Comparison of ENCODE assay signal across 9 cellular contexts in genomic region chr20:25090492-25091429, GRCh38. TPM values are rescaled to one million over a fixed set of nuclear protein-coding genes. Genes with fewer than 3 reads are reported as not detected.
DNase-seq lines count a peak whose midpoint lies in the region; ATAC-seq and TF ChIP-seq lines count a peak whose summit lies in the region.
"Had no signal": no experiment of that assay in that cellular context is flagged by ENCODE, and none has a peak within 500 bp of the region (broad histone marks: within the 10 kb centered on the region; RNA-seq: fewer than 3 reads in every experiment).

No MANE protein-coding gene starts in this region.

- no peak overlapping the region for H3K27ac Mint-ChIP-seq in activated T-cell treated with anti-CD3 and anti-CD28 coated beads, Interleukin-2, amount 50 U/mL, for 72 hours

- DNase-seq in A172 (ENCODE audit: low spot score) (peak; percentile 44), NCI-H2171 treated with DMSO at 0.1 percent for 48 hours (lab: John Stamatoyannopoulos, UW) (peak; percentile 97), HEK293T (ENCODE audit: extremely low spot score) (no peak), NCI-H1436 (lab: John Stamatoyannopoulos, UW) (no peak)
- peak; percentile 67 to 70 for DNase-seq in activated T-cell treated with anti-CD3 and anti-CD28 coated beads, Interleukin-2, amount 50 U/mL, for 72 hours
- DNase-seq in stimulated activated CD4-positive, alpha-beta T cell treated with anti-CD3 and anti-CD28 coated beads, Interleukin-4, amount 100 ng/mL, for 24 hours, result peak; percentile 24

- H3K27me3 Mint-ChIP-seq in activated T-cell treated with anti-CD3 and anti-CD28 coated beads, Interleukin-2, amount 50 U/mL, for 72 hours (ENCODE audit: low read depth), result peaks cover 7% of the 10 kb centered on the region

- ATAC-seq in GM21576 (IDR thresholded peaks at IDR 0.05; ENCODE audit: unreplicated experiment), result peak; percentile 80
- ATAC-seq in activated T-cell treated with anti-CD3 and anti-CD28 coated beads, Interleukin-2, amount 50 U/mL, for 72 hours (replicated peaks in 1 of 2), result peak; percentile 98 to 99
- ATAC-seq in HG03039 (IDR thresholded peaks at IDR 0.05; ENCODE audit: unreplicated experiment), result no peak

- H3K9me3 Mint-ChIP-seq in activated T-cell treated with anti-CD3 and anti-CD28 coated beads, Interleukin-2, amount 50 U/mL, for 72 hours, result no peaks in the 10 kb centered on the region

- POLR2A ChIA-PET in HEK293T (lab: Yijun Ruan, JAX), result no interaction called here

- H3K36me3 Mint-ChIP-seq in activated T-cell treated with anti-CD3 and anti-CD28 coated beads, Interleukin-2, amount 50 U/mL, for 72 hours (ENCODE audit: insufficient read depth in 2 of 2), result no peaks in the 10 kb centered on the region

- peaks cover 34% of the 10 kb centered on the region for H3K4me1 Mint-ChIP-seq in activated T-cell treated with anti-CD3 and anti-CD28 coated beads, Interleukin-2, amount 50 U/mL, for 72 hours (ENCODE audit: low read depth)

- CTCF ChIA-PET in HEK293T (lab: Yijun Ruan, JAX), result no interaction called here

- H3K4me3 Mint-ChIP-seq in activated T-cell treated with anti-CD3 and anti-CD28 coated beads, Interleukin-2, amount 50 U/mL, for 72 hours, result peak overlapping the region; percentile 31 to 46

TF ChIP-seq in HEK293T, 16 proteins besides CTCF, POLR2A, EP300 and RAD21:
- no peak for TF ChIP-seq NFRKB (IDR thresholded peaks at IDR 0.05)
- no peak for TF ChIP-seq CTBP1 (IDR thresholded peaks at IDR 0.05; ENCODE audit: borderline replicate concordance)
- no peak for TF ChIP-seq L3MBTL2 (conservative IDR thresholded peaks at IDR 0.05)
- TF ChIP-seq, protein P1, sequence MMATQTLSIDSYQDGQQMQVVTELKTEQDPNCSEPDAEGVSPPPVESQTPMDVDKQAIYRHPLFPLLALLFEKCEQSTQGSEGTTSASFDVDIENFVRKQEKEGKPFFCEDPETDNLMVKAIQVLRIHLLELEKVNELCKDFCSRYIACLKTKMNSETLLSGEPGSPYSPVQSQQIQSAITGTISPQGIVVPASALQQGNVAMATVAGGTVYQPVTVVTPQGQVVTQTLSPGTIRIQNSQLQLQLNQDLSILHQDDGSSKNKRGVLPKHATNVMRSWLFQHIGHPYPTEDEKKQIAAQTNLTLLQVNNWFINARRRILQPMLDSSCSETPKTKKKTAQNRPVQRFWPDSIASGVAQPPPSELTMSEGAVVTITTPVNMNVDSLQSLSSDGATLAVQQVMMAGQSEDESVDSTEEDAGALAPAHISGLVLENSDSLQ (IDR thresholded peaks at IDR 0.05), result no peak

RNA-seq across cellular contexts. Expression of gene VSX1, which starts 8.8 kb away (rescaled TPM):
- total RNA-seq in A172 (2014; rRNA removed; shearing (Covaris generic)), result 0.10 TPM in 1 of 2 replicates, not detected in the other
- under 1 TPM in 1 of 2 donors, not detected in 1; 0.12 TPM for total RNA-seq in activated T-cell treated with anti-CD3 and anti-CD28 coated beads, Interleukin-2, amount 50 U/mL, for 72 hours
- total RNA-seq: fibroblast of lung had no signal

RNA-seq across cellular contexts. Expression of gene ACSS1, which starts 32.8 kb away (rescaled TPM):
- 0.10 and 0.57 TPM in 2 replicates for total RNA-seq in A172 (2014; rRNA removed; shearing (Covaris generic))
- 10 to 100 TPM; 18.2 to 23.8 TPM for total RNA-seq in activated T-cell treated with anti-CD3 and anti-CD28 coated beads, Interleukin-2, amount 50 U/mL, for 72 hours

Comparison
In these comparisons a context has a peak if more than half of its experiments do, and no peak if none do; other contexts are left out.
1. DNase-seq: peak in A172 (single experiment), NCI-H2171 treated with DMSO at 0.1 percent for 48 hours (single experiment), activated T-cell treated with anti-CD3 and anti-CD28 coated beads, Interleukin-2, amount 50 U/mL, for 72 hours (2 of 2) and stimulated activated CD4-positive, alpha-beta T cell treated with anti-CD3 and anti-CD28 coated beads, Interleukin-4, amount 100 ng/mL, for 24 hours (single experiment); none in HEK293T (single experiment) and NCI-H1436 (single experiment).
2. RNA of gene ACSS1, which starts 32.8 kb away (total RNA-seq): 18.2 to 23.8 TPM in activated T-cell treated with anti-CD3 and anti-CD28 coated beads, Interleukin-2, amount 50 U/mL, for 72 hours; 0.10 to 0.57 TPM in A172; every median in the first group is over 10 times any median in the second.